ENCODE assay signal across 3 cellular contexts in the genomic region with DNA sequence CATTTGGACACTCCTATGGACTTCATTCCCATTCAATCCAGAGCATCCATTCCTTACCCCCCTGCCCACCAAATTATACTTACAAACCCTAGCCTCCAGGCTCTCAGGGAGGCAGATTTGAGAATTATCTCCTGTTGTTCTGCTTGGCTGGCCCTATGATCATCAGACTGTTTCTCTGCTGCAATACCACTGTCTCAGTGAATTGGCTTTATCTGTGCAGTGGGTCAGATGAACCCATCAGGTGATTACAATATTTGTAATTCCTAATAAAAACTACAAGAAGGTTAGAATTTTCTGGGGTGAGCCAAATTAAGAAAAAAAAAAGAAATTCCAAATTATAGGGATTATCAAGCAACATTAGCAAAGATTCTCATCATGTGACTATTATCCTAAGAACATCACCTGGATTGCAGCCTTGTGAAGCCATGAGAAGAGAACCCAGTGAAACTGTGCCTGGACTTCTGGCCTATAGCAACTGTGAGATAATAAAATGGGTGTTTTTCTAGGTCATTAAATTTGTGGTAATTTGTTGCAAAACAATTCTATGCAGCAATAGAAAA.
TF ChIP-seq lines count a peak whose summit lies in the region.

No MANE protein-coding gene starts in this region.

TF ChIP-seq in HepG2, 621 proteins besides CTCF, POLR2A, EP300 and RAD21:
- TF ChIP-seq HDAC6 (IDR thresholded peaks at IDR 0.05; ENCODE audit: low read depth, low read length) = no peak
- TF ChIP-seq KDM5A (IDR thresholded peaks at IDR 0.05; ENCODE audit: borderline replicate concordance, low read length) = peak; percentile 67
- TF ChIP-seq NR2F6 (IDR thresholded peaks at IDR 0.05) = no peak
- TF ChIP-seq NR2F6 (CRISPR knock-in tag; IDR thresholded peaks at IDR 0.05) = no peak
- 0 out of 2 replicates have a peak, but pooled peaks have one; percentile 42 for TF ChIP-seq SETDB1 (CRISPR knock-in tag; IDR thresholded peaks at IDR 0.05; ENCODE audit: borderline replicate concordance)

TF ChIP-seq in HEK293, 187 proteins besides CTCF, POLR2A, EP300 and RAD21:
- no peak for TF ChIP-seq ZNF501 (tag by site-specific recombination; IDR thresholded peaks at IDR 0.05)
- TF ChIP-seq TRIM28 (IDR thresholded peaks at IDR 0.05; ENCODE audit: borderline replicate concordance, low read length) = peak; percentile 99
- no peak for TF ChIP-seq IKZF3 (tag by site-specific recombination; IDR thresholded peaks at IDR 0.05)
- TF ChIP-seq GLI4 (tag by site-specific recombination; IDR thresholded peaks at IDR 0.05) = no peak
- TF ChIP-seq, protein P1, sequence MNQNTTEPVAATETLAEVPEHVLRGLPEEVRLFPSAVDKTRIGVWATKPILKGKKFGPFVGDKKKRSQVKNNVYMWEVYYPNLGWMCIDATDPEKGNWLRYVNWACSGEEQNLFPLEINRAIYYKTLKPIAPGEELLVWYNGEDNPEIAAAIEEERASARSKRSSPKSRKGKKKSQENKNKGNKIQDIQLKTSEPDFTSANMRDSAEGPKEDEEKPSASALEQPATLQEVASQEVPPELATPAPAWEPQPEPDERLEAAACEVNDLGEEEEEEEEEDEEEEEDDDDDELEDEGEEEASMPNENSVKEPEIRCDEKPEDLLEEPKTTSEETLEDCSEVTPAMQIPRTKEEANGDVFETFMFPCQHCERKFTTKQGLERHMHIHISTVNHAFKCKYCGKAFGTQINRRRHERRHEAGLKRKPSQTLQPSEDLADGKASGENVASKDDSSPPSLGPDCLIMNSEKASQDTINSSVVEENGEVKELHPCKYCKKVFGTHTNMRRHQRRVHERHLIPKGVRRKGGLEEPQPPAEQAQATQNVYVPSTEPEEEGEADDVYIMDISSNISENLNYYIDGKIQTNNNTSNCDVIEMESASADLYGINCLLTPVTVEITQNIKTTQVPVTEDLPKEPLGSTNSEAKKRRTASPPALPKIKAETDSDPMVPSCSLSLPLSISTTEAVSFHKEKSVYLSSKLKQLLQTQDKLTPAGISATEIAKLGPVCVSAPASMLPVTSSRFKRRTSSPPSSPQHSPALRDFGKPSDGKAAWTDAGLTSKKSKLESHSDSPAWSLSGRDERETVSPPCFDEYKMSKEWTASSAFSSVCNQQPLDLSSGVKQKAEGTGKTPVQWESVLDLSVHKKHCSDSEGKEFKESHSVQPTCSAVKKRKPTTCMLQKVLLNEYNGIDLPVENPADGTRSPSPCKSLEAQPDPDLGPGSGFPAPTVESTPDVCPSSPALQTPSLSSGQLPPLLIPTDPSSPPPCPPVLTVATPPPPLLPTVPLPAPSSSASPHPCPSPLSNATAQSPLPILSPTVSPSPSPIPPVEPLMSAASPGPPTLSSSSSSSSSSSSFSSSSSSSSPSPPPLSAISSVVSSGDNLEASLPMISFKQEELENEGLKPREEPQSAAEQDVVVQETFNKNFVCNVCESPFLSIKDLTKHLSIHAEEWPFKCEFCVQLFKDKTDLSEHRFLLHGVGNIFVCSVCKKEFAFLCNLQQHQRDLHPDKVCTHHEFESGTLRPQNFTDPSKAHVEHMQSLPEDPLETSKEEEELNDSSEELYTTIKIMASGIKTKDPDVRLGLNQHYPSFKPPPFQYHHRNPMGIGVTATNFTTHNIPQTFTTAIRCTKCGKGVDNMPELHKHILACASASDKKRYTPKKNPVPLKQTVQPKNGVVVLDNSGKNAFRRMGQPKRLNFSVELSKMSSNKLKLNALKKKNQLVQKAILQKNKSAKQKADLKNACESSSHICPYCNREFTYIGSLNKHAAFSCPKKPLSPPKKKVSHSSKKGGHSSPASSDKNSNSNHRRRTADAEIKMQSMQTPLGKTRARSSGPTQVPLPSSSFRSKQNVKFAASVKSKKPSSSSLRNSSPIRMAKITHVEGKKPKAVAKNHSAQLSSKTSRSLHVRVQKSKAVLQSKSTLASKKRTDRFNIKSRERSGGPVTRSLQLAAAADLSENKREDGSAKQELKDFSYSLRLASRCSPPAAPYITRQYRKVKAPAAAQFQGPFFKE (tag by site-specific recombination; IDR thresholded peaks at IDR 0.05; ENCODE audit: borderline replicate concordance) = no peak
- TF ChIP-seq, protein P2, sequence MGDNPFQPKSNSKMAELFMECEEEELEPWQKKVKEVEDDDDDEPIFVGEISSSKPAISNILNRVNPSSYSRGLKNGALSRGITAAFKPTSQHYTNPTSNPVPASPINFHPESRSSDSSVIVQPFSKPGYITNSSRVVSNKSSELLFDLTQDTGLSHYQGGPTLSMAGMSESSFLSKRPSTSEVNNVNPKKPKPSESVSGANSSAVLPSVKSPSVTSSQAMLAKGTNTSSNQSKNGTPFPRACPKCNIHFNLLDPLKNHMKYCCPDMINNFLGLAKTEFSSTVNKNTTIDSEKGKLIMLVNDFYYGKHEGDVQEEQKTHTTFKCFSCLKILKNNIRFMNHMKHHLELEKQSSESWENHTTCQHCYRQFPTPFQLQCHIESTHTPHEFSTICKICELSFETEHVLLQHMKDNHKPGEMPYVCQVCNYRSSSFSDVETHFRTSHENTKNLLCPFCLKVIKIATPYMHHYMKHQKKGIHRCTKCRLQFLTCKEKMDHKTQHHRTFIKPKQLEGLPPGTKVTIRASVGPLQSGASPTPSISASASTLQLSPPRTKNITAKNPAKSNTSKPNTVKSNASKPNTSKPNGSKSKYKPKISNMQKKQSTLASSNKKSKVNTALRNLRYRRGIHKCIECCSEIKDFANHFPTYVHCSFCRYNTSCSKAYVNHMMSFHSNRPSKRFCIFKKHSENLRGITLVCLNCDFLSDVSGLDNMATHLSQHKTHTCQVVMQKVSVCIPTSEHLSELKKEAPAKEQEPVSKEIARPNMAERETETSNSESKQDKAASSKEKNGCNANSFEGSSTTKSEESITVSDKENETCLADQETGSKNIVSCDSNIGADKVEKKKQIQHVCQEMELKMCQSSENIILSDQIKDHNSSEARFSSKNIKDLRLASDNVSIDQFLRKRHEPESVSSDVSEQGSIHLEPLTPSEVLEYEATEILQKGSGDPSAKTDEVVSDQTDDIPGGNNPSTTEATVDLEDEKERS (tag by site-specific recombination; IDR thresholded peaks at IDR 0.05) = 0 out of 2 replicates have a peak, but pooled peaks have one; percentile 36
- TF ChIP-seq SETDB1 (IDR thresholded peaks at IDR 0.05; ENCODE audit: insufficient read length, low read length) = peak; percentile 99

TF ChIP-seq in K562, 482 proteins besides CTCF, POLR2A, EP300 and RAD21:
- TF ChIP-seq SREBF1 (IDR thresholded peaks at IDR 0.05; ENCODE audit: borderline replicate concordance, low read depth, low read length) = no peak
- TF ChIP-seq ZNF280A (IDR thresholded peaks at IDR 0.05; ENCODE audit: low read depth, partially characterized antibody) = peak; percentile 19
- TF ChIP-seq, protein P3, sequence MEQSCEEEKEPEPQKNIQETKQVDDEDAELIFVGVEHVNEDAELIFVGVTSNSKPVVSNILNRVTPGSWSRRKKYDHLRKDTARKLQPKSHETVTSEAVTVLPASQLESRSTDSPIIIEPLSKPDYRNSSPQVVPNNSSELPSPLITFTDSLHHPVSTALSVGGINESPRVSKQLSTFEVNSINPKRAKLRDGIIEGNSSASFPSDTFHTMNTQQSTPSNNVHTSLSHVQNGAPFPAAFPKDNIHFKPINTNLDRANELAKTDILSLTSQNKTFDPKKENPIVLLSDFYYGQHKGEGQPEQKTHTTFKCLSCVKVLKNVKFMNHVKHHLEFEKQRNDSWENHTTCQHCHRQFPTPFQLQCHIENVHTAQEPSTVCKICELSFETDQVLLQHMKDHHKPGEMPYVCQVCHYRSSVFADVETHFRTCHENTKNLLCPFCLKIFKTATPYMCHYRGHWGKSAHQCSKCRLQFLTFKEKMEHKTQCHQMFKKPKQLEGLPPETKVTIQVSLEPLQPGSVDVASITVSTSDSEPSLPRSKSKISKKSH (CRISPR knock-in tag; IDR thresholded peaks at IDR 0.05) = peak; percentile 67; the same call in 1 of the 2 replicates
- TF ChIP-seq RERE (CRISPR knock-in tag; IDR thresholded peaks at IDR 0.05; ENCODE audit: borderline replicate concordance) = no peak
- 0 out of 2 replicates have a peak, but pooled peaks have one; percentile 51 for TF ChIP-seq TRIM28 (IDR thresholded peaks at IDR 0.05)
- TF ChIP-seq, protein P4, sequence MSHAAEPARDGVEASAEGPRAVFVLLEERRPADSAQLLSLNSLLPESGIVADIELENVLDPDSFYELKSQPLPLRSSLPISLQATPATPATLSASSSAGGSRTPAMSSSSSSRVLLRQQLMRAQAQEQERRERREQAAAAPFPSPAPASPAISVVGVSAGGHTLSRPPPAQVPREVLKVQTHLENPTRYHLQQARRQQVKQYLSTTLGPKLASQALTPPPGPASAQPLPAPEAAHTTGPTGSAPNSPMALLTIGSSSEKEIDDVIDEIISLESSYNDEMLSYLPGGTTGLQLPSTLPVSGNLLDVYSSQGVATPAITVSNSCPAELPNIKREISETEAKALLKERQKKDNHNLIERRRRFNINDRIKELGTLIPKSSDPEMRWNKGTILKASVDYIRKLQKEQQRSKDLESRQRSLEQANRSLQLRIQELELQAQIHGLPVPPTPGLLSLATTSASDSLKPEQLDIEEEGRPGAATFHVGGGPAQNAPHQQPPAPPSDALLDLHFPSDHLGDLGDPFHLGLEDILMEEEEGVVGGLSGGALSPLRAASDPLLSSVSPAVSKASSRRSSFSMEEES (CRISPR knock-in tag; IDR thresholded peaks at IDR 0.05) = peak; percentile 6; the same call in 1 of the 2 replicates
- peak in 1 of 2 experiments; percentile 66; a peak in 2 of 3 replicates for TF ChIP-seq CBX3 (IDR thresholded peaks at IDR 0.05; ENCODE audit: borderline replicate concordance in 1 of 2, low read length in 2 of 2)
- peak; percentile 87 for TF ChIP-seq CBX5 (IDR thresholded peaks at IDR 0.05; ENCODE audit: borderline replicate concordance, low read depth)
- peak; percentile 61; the same call in 1 of the 2 replicates for TF ChIP-seq CBX1 (IDR thresholded peaks at IDR 0.05; ENCODE audit: low read depth)
- no peak for TF ChIP-seq STAT5B (CRISPR knock-in tag; IDR thresholded peaks at IDR 0.05)
TF ChIP-seq in K562: peak in this region for 7.
